In genomic region chr17:14300628-14301278, GRCh38 we compare ENCODE assay signal across 8 cellular contexts. TPM values are rescaled to one million over a fixed set of nuclear protein-coding genes. Genes with fewer than 3 reads are reported as not detected.
DNase-seq lines count a peak whose midpoint lies in the region; ATAC-seq and TF ChIP-seq lines count a peak whose summit lies in the region.

Gene HS3ST3B1 (plus strand): TSS chr17:14301081. CDS start chr17:14301519, 438 bp downstream.

- H3K4me1 ChIP-seq in right atrium auricular region: peaks cover 0 to 69% of the 10 kb centered on the region in 2 donors

- no peak for TF ChIP-seq CTCF in GM12865 (IDR thresholded peaks at IDR 0.05; ENCODE audit: insufficient read depth, low read depth, low read length, missing control alignments)
- peak in 1 of 2 donors; percentile 17 for TF ChIP-seq CTCF in right atrium auricular region (IDR thresholded peaks at IDR 0.05)
- TF ChIP-seq CTCF in progenitor cell of endocrine pancreas (IDR thresholded peaks at IDR 0.05; ENCODE audit: unreplicated experiment): no peak

- ATAC-seq in HG02623 (IDR thresholded peaks at IDR 0.05; ENCODE audit: unreplicated experiment) (peak; percentile 89), T-helper 17 cell (peak; percentile 87)

- no peaks in the 10 kb centered on the region for H3K36me3 ChIP-seq in right atrium auricular region

- DNase-seq in GM12865 (ENCODE audit: low read depth): peak; percentile 87
- peak; percentile 99 for DNase-seq in NCI-H1105 treated with DMSO at 0.1 percent for 48 hours (lab: John Stamatoyannopoulos, UW)
- DNase-seq in T-helper 17 cell: peak; percentile 97 to 99 (median 97)
- peak in 55 of 58 donors; percentile 6 to 91 (median 74) for DNase-seq in anterior cingulate cortex (lab: John Stamatoyannopoulos, UW)
- peak; percentile 96 for DNase-seq in right atrium auricular region (ENCODE audit: low spot score)
- DNase-seq in progenitor cell of endocrine pancreas (ENCODE audit: low spot score, unreplicated experiment): peak; percentile 99
- DNase-seq in ureter (ENCODE audit: low spot score): peak; percentile 98

- H3K4me3 Mint-ChIP-seq in T-helper 17 cell (peak within 1 kb of the TSS; percentile 99), progenitor cell of endocrine pancreas (ENCODE audit: low read depth) (peak within 1 kb of the TSS; percentile 90)

- H3K9me3 ChIP-seq in T-helper 17 cell (ENCODE audit: control insufficient read depth, low read length, poor library complexity, severe bottlenecking) (no peaks in the 10 kb centered on the region), right atrium auricular region (no peaks in the 10 kb centered on the region)

- H3K27ac ChIP-seq in right atrium auricular region: peak within 1 kb of the TSS; percentile 16 to 33

- H3K4me1 Mint-ChIP-seq in T-helper 17 cell (peaks cover 54% of the 10 kb centered on the region), progenitor cell of endocrine pancreas (ENCODE audit: low read depth) (peaks cover 35% of the 10 kb centered on the region)

- H3K36me3 Mint-ChIP-seq in T-helper 17 cell (ENCODE audit: low read depth) (peaks cover 2% of the 10 kb centered on the region), progenitor cell of endocrine pancreas (ENCODE audit: insufficient read depth) (no peaks in the 10 kb centered on the region)

- H3K27me3 Mint-ChIP-seq in T-helper 17 cell (peaks cover 39% of the 10 kb centered on the region), progenitor cell of endocrine pancreas (peaks cover 56% of the 10 kb centered on the region)

- H3K27me3 ChIP-seq in right atrium auricular region: peaks cover 41 to 47% of the 10 kb centered on the region in 2 donors

- H3K27ac Mint-ChIP-seq in T-helper 17 cell (peak within 1 kb of the TSS; percentile 90), progenitor cell of endocrine pancreas (peak within 1 kb of the TSS; percentile 91)

- no peaks in the 10 kb centered on the region for H3K9me3 Mint-ChIP-seq in progenitor cell of endocrine pancreas (ENCODE audit: low read depth)

- H3K4me3 ChIP-seq in GM12865 (ENCODE audit: low read depth, low read length): peak within 1 kb of the TSS; percentile 48
- peak within 1 kb of the TSS; percentile 31 to 56 for H3K4me3 ChIP-seq in right atrium auricular region

RNA-seq across cellular contexts. Expression of gene HS3ST3B1, which starts in this region (rescaled TPM):
- 10 to 100 TPM; 13.5 to 15.4 TPM for total RNA-seq in T-helper 17 cell
- total RNA-seq in right atrium auricular region: 1 to 10 TPM in 1 of 2 donors, under 1 TPM in 1; 0.78 to 2.8 TPM
- total RNA-seq in progenitor cell of endocrine pancreas: 14.2 and 16.7 TPM in 2 replicates
- 1.8 TPM for total RNA-seq in ureter

Comparison
In these comparisons a context has a peak if more than half of its experiments do, and no peak if none do; other contexts are left out.
1. Peak in every context shown above with its lines: DNase-seq, ATAC-seq, H3K4me3 ChIP-seq and H3K27ac ChIP-seq.